ENCODE assay signal across 23 cellular contexts in the genomic region with DNA sequence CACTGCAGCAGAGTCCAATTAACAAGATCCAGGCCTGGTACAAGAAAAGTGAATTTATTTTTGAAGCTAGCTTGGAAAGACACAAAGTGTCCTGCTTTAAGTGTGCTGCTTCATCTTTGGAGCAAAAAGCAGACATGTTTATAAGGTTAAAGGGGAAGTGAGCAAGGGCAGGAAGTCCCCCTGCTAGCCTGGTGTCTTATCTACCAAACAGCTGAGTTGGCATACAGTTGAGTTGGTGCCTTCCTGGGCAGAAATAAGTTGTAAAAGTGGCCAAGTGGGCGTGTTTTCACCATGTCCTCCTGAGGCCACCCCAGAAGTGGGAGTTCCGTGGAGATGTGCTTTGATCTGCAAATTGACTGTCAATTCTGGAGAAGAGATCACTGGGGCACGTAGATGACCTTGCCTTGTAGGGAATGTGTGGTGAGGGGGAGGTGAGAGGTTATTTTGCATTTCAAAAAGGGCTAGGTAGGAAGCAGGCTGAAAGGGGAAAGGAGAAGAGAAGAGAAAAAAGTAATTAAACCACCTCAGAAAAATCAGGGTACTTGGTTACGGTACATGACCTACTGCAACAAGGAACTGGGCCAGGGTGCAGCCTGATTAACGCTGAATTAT. TPM values are rescaled to one million over a fixed set of nuclear protein-coding genes. Genes with fewer than 3 reads are reported as not detected.
DNase-seq lines count a peak whose midpoint lies in the region; ATAC-seq and TF ChIP-seq lines count a peak whose summit lies in the region.
"Had no signal": no experiment of that assay in that cellular context is flagged by ENCODE, and none has a peak within 500 bp of the region (broad histone marks: within the 10 kb centered on the region; RNA-seq: fewer than 3 reads in every experiment).

No MANE protein-coding gene starts in this region.

- no peak overlapping the region for H4K91ac ChIP-seq in H9 (ENCODE audit: insufficient read length, low read depth, low read length)

- H3K14ac ChIP-seq in H9 (ENCODE audit: insufficient read depth, low read length), result no peak overlapping the region

- H4K8ac ChIP-seq in H9 (replicated peaks; ENCODE audit: insufficient read length, low read depth, low read length), result no peak overlapping the region

- H3K79me2 ChIP-seq in H9 (ENCODE audit: insufficient read depth, low read length), result no peaks in the 10 kb centered on the region

- H3T11ph ChIP-seq in H9 (ENCODE audit: low read length), result no peak overlapping the region

- H3K18ac ChIP-seq in H9 (ENCODE audit: insufficient read length, low read depth, low read length), result no peak overlapping the region

- H2BK15ac ChIP-seq in H9 (ENCODE audit: low read depth, low read length), result no peak overlapping the region

- no CpG with 5 or more reads among the region's 5 CpGs for WGBS in H9 (ENCODE audit: extremely low coverage, insufficient read length, low lambda C conversion rate)
- 65 to 75% methylated on average over 5 of the region's 5 CpGs for WGBS in heart right ventricle, 2 donors

- H4K5ac ChIP-seq in H9 (ENCODE audit: insufficient read length, low read depth, low read length), result no peak overlapping the region

- H3K36me3 ChIP-seq in NT2/D1 (ENCODE audit: insufficient read depth, insufficient read length, low read length), result no peaks in the 10 kb centered on the region
- H3K36me3 ChIP-seq in heart right ventricle, result no peaks in the 10 kb centered on the region
- no peaks in the 10 kb centered on the region for H3K36me3 ChIP-seq in naive thymus-derived CD4-positive, alpha-beta T cell (ENCODE audit: control insufficient read depth in 2 of 3, insufficient read depth in 3 of 3, low read length in 3 of 3)
- H3K36me3 ChIP-seq: Peyer's patch, right lobe of liver had no signal

- H3K56ac ChIP-seq in H9 (ENCODE audit: insufficient read length, low read depth, low read length), result no peak overlapping the region

- H3K9me3 Mint-ChIP-seq in H9, result peaks cover 0 to 3% of the 10 kb centered on the region in 2 experiments; a peak in 2 of 5 replicates
- no peaks in the 10 kb centered on the region for H3K9me3 Mint-ChIP-seq in naive thymus-derived CD4-positive, alpha-beta T cell
- H3K9me3 Mint-ChIP-seq: nephron had no signal

- H3K4ac ChIP-seq in H9 (ENCODE audit: low read depth, low read length), result no peak overlapping the region

- no peaks in the 10 kb centered on the region for H4K20me1 ChIP-seq in H9 (ENCODE audit: control insufficient read depth, insufficient read depth, insufficient read length)

- H2AK5ac ChIP-seq in H9 (ENCODE audit: insufficient read length, low read length), result no peak overlapping the region

- no peaks in the 10 kb centered on the region for H3K23me2 ChIP-seq in H9 (ENCODE audit: insufficient read length, low read depth, low read length, poor library complexity, severe bottlenecking)

- no peak overlapping the region for H2BK20ac ChIP-seq in H9 (ENCODE audit: low read depth, low read length, poor library complexity, severe bottlenecking)

- H3K36me3 Mint-ChIP-seq in H9 (ENCODE audit: insufficient read depth in 1 of 3, low read depth in 3 of 3), result no peaks in the 10 kb centered on the region; a peak in 1 of 7 replicates
- H3K36me3 Mint-ChIP-seq in naive thymus-derived CD4-positive, alpha-beta T cell, result no peaks in the 10 kb centered on the region
- H3K36me3 Mint-ChIP-seq: CD4-positive, CD25-positive, alpha-beta regulatory T cell had no signal

- H3K4me1 ChIP-seq in H9 (ENCODE audit: insufficient read depth, low read length) (peaks cover 12% of the 10 kb centered on the region; the same call in 1 of the 2 replicates), NT2/D1 (ENCODE audit: insufficient read depth, insufficient read length) (peaks cover 2% of the 10 kb centered on the region), heart right ventricle (peaks cover 0 to 45% (median 14%) of the 10 kb centered on the region in 9 donors)
- no peaks in the 10 kb centered on the region for H3K4me1 ChIP-seq in naive thymus-derived CD4-positive, alpha-beta T cell (ENCODE audit: control insufficient read depth in 2 of 2, insufficient read depth in 2 of 2, low read length in 2 of 2)
- H3K4me1 ChIP-seq: body of pancreas, Peyer's patch, right lobe of liver had no signal

- no peaks in the 10 kb centered on the region for H3K79me1 ChIP-seq in H9 (ENCODE audit: insufficient read depth, low read depth, low read length, poor library complexity, severe bottlenecking)

- TF ChIP-seq CTCF in H9 (conservative IDR thresholded peaks at IDR 0.05), result no peak
- no peak for TF ChIP-seq CTCF in heart right ventricle (IDR thresholded peaks at IDR 0.05)

- DNase-seq in H9 (peak; percentile 40), NT2/D1 (ENCODE audit: low read depth, low spot score) (peak; percentile 44), heart right ventricle (no peak), caudate nucleus (lab: John Stamatoyannopoulos, UW) (no peak), inferior parietal cortex (ENCODE audit: extremely low spot score) (no peak)
- no peak for DNase-seq in naive thymus-derived CD4-positive, alpha-beta T cell
- DNase-seq: activated CD4-positive, alpha-beta T cell treated with anti-CD3 and anti-CD28 coated beads, Interleukin-2, amount 50 U/mL, for 1 hour; activated effector memory CD4-positive, alpha-beta T cell treated with Interleukin-2 at 50 U/mL for 16 hours; foreskin melanocyte; GOT3; kidney glomerular epithelial cell; NCI-H1105 treated with DMSO at 0.1 percent for 48 hours; NCI-H345; Peyer's patch; right lobe of liver; stimulated activated CD4-positive, alpha-beta T cell treated with anti-CD3 and anti-CD28 coated beads, Interleukin-4, amount 100 ng/mL, for 4 hours; stimulated activated naive CD4-positive, alpha-beta T cell; T-helper 1 cell had no signal

- H3K4me3 ChIP-seq in NT2/D1 (ENCODE audit: insufficient read length, low read depth), result no peak overlapping the region
- no peak overlapping the region for H3K4me3 ChIP-seq in heart right ventricle
- H3K4me3 ChIP-seq in naive thymus-derived CD4-positive, alpha-beta T cell (ENCODE audit: low read length), result no peak overlapping the region
- H3K4me3 ChIP-seq: body of pancreas, Peyer's patch, right lobe of liver had no signal

- H2BK12ac ChIP-seq in H9 (ENCODE audit: insufficient read length, low read depth, low read length), result no peak overlapping the region

- H3K4me2 ChIP-seq in H9 (ENCODE audit: insufficient read depth, insufficient read length, low read length), result peak overlapping the region; percentile 4

- H2AFZ ChIP-seq in H9 (ENCODE audit: low read length), result no peak overlapping the region

- peak overlapping the region in 2 of 3 experiments; percentile 0 to 8; a peak in 2 of 7 replicates for H3K27ac Mint-ChIP-seq in H9
- no peak overlapping the region for H3K27ac Mint-ChIP-seq in naive thymus-derived CD4-positive, alpha-beta T cell
- H3K27ac Mint-ChIP-seq: CD4-positive, CD25-positive, alpha-beta regulatory T cell; nephron had no signal

- no peak overlapping the region for H3K9ac ChIP-seq in H9 (ENCODE audit: extremely low read depth, insufficient read length, low read length)
- no peak overlapping the region for H3K9ac ChIP-seq in NT2/D1 (ENCODE audit: insufficient read length, low read depth)

- peak overlapping the region in 1 of 2 experiments; percentile 24; a peak in 3 of 5 replicates for H3K4me3 Mint-ChIP-seq in H9
- no peak overlapping the region for H3K4me3 Mint-ChIP-seq in naive thymus-derived CD4-positive, alpha-beta T cell
- H3K4me3 Mint-ChIP-seq: CD4-positive, CD25-positive, alpha-beta regulatory T cell; nephron had no signal

- H3K9me3 ChIP-seq in H9 (ENCODE audit: control insufficient read depth, low read depth, low read length) (no peaks in the 10 kb centered on the region), NT2/D1 (ENCODE audit: insufficient read depth, low read length) (peaks cover 28% of the 10 kb centered on the region; the same call in 1 of the 2 replicates), heart right ventricle (no peaks in the 10 kb centered on the region)
- H3K9me3 ChIP-seq in naive thymus-derived CD4-positive, alpha-beta T cell (ENCODE audit: control insufficient read depth in 2 of 3, low read length in 3 of 3), result no peaks in the 10 kb centered on the region
- H3K9me3 ChIP-seq: body of pancreas, Peyer's patch, right lobe of liver had no signal

- H3K27me3 Mint-ChIP-seq in H9 (ENCODE audit: low read depth), result no peaks in the 10 kb centered on the region
- peaks cover 4 to 17% (median 9%) of the 10 kb centered on the region in 5 donors for H3K27me3 Mint-ChIP-seq in naive thymus-derived CD4-positive, alpha-beta T cell
- H3K27me3 Mint-ChIP-seq: CD4-positive, CD25-positive, alpha-beta regulatory T cell had no signal

- no peak overlapping the region for H2BK5ac ChIP-seq in H9 (ENCODE audit: insufficient read length, low read length)

- intact Hi-C loops in heart right ventricle (cut with DNase I), result no loop called here
- intact Hi-C loops in naive thymus-derived CD4-positive, alpha-beta T cell (cut with micrococcal nuclease), result no loop called here

- POLR2A ChIA-PET in naive thymus-derived CD4-positive, alpha-beta T cell (lab: Charles Lee), result no interaction called here

- H3K27ac ChIP-seq in H9 (ENCODE audit: insufficient read length, low read depth, low read length), result peak overlapping the region; percentile 65
- H3K27ac ChIP-seq in heart right ventricle, result peak overlapping the region in 2 of 10 donors; percentile 29 to 72
- H3K27ac ChIP-seq in naive thymus-derived CD4-positive, alpha-beta T cell (ENCODE audit: low read depth, low read length), result no peak overlapping the region
- H3K27ac ChIP-seq in caudate nucleus (ENCODE audit: low read depth, low read length), result no peak overlapping the region
- H3K27ac ChIP-seq: Peyer's patch, right lobe of liver had no signal

- peaks cover 32 to 35% of the 10 kb centered on the region in 2 experiments for H3K4me1 Mint-ChIP-seq in H9
- peaks cover 0 to 6% (median 0%) of the 10 kb centered on the region in 7 donors for H3K4me1 Mint-ChIP-seq in naive thymus-derived CD4-positive, alpha-beta T cell
- H3K4me1 Mint-ChIP-seq: nephron had no signal

- ATAC-seq in heart right ventricle (peak in 6 of 8 donors; percentile 29 to 45 (median 35)), GM21619 (IDR thresholded peaks at IDR 0.05; ENCODE audit: unreplicated experiment) (no peak), HG02642 (IDR thresholded peaks at IDR 0.05; ENCODE audit: poor library complexity, unreplicated experiment) (no peak)
- peak; percentile 53 for ATAC-seq in naive thymus-derived CD4-positive, alpha-beta T cell
- ATAC-seq: body of pancreas had no signal

- CTCF ChIA-PET in naive thymus-derived CD4-positive, alpha-beta T cell (lab: Charles Lee), result no interaction called here

- H3K27me3 ChIP-seq in H9 (ENCODE audit: insufficient read depth, low read length) (no peaks in the 10 kb centered on the region), NT2/D1 (ENCODE audit: insufficient read depth, insufficient read length) (no peaks in the 10 kb centered on the region), heart right ventricle (no peaks in the 10 kb centered on the region)
- no peaks in the 10 kb centered on the region for H3K27me3 ChIP-seq in naive thymus-derived CD4-positive, alpha-beta T cell (ENCODE audit: control insufficient read depth in 2 of 2, insufficient read depth in 2 of 2, low read length in 2 of 2)
- H3K27me3 ChIP-seq: body of pancreas, Peyer's patch, right lobe of liver had no signal

- no peak overlapping the region for H3K23ac ChIP-seq in H9 (ENCODE audit: insufficient read length, low read depth, low read length)

- no peak overlapping the region for H2BK120ac ChIP-seq in H9 (ENCODE audit: low read depth, low read length, poor library complexity, severe bottlenecking)

RNA-seq across cellular contexts. Expression of gene HSBP1, which starts 38.3 kb away (rescaled TPM):
- total RNA-seq in H9 (2021) (228 and 230 TPM in 2 replicates), heart right ventricle (100 to 1,000 TPM; 126 to 178 (median 162) TPM)
- polyA plus RNA-seq in heart right ventricle, result 10 to 100 TPM; 86.7 to 87.3 TPM
- total RNA-seq in naive thymus-derived CD4-positive, alpha-beta T cell, result 10 to 100 TPM; 20.6 to 78.3 (median 32.3) TPM
- 10 to 100 TPM in 1 of 2 donors, 1 to 10 TPM in 1; 5.9 to 28.3 TPM for polyA plus RNA-seq in naive thymus-derived CD4-positive, alpha-beta T cell

Comparison
In these comparisons a context has a peak if more than half of its experiments do, and no peak if none do; other contexts are left out.
1. DNase-seq: peak in H9 (single experiment) and NT2/D1 (single experiment); none in heart right ventricle (0 of 2), naive thymus-derived CD4-positive, alpha-beta T cell (0 of 9), caudate nucleus (0 of 61) and inferior parietal cortex (single experiment).
2. H3K27ac Mint-ChIP-seq: peak in H9 (2 of 3); none in naive thymus-derived CD4-positive, alpha-beta T cell (0 of 9).
3. ATAC-seq: peak in heart right ventricle (6 of 8) and naive thymus-derived CD4-positive, alpha-beta T cell (single experiment); none in GM21619 (single experiment) and HG02642 (single experiment).